9 cellular contexts compared by ENCODE assay signal in the genomic region with DNA sequence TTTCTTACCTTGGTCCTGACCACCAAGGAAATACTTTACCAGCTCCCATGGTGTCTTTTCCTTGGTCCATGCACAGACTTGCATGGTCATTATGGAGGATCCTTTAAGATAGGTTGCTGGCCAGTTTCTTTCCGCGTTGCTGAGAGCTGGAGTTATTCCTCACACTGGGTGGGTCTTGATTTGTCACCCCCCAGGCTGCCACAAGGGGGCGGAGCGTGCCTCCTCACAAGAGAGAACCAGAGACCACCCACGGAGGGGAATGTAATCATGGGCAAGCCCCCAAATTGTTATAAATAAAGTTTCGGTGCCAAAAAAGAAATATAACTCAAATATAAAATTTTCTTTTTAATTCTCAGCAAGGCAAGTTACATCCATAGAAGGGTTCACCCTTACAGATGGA. TPM values are rescaled to one million over a fixed set of nuclear protein-coding genes. Genes with fewer than 3 reads are reported as not detected.
DNase-seq lines count a peak whose midpoint lies in the region; ATAC-seq and TF ChIP-seq lines count a peak whose summit lies in the region.
"Had no signal": no experiment of that assay in that cellular context is flagged by ENCODE, and none has a peak within 500 bp of the region (broad histone marks: within the 10 kb centered on the region; RNA-seq: fewer than 3 reads in every experiment).

No MANE protein-coding gene starts in this region.

- no peak overlapping the region for H3K4me3 Mint-ChIP-seq in activated CD4-positive, alpha-beta T cell treated with anti-CD3 and anti-CD28 coated beads for 36 hours

- no peaks in the 10 kb centered on the region for H3K9me3 ChIP-seq in testis
- H3K9me3 ChIP-seq: gastroesophageal sphincter had no signal

- no peak overlapping the region for H3K27ac ChIP-seq in testis
- H3K27ac ChIP-seq: gastroesophageal sphincter had no signal

- POLR2A ChIA-PET in activated CD4-positive, alpha-beta T cell treated with anti-CD3 and anti-CD28 coated beads for 36 hours (lab: Charles Lee): no interaction called here

- intact Hi-C loops in activated CD4-positive, alpha-beta T cell treated with anti-CD3 and anti-CD28 coated beads for 36 hours (cut with DNase I, micrococcal nuclease): loop anchor here in 1 of 2 experiments (1.0 kb wide), 1 partner anchor 289 kb away; no protein-coding TSS in a partner anchor
- intact Hi-C loops in testis (cut with DNase I; ENCODE audit: low total_unique reads): no loop called here

- no peak overlapping the region for H3K27ac Mint-ChIP-seq in activated CD4-positive, alpha-beta T cell treated with anti-CD3 and anti-CD28 coated beads for 36 hours

- H3K4me3 ChIP-seq in fibroblast of the aortic adventitia (ENCODE audit: low read depth, low read length) (no peak overlapping the region), testis (no peak overlapping the region)
- H3K4me3 ChIP-seq: gastroesophageal sphincter had no signal

- no peaks in the 10 kb centered on the region for H3K9me3 Mint-ChIP-seq in activated CD4-positive, alpha-beta T cell treated with anti-CD3 and anti-CD28 coated beads for 36 hours (ENCODE audit: low read depth)

- 83 to 85% methylated on average over 6 of the region's 6 CpGs for WGBS in testis, 2 donors

- CTCF ChIA-PET in activated CD4-positive, alpha-beta T cell treated with anti-CD3 and anti-CD28 coated beads for 36 hours (lab: Charles Lee): interaction anchor here (0.6 to 1.1 kb wide), 3 partner anchors 278 to 289 kb away, joined by 3 to 4 read pairs (median 3); no protein-coding TSS in a partner anchor

- H3K27me3 Mint-ChIP-seq in activated CD4-positive, alpha-beta T cell treated with anti-CD3 and anti-CD28 coated beads for 36 hours: no peaks in the 10 kb centered on the region

- no peak for ATAC-seq in activated CD4-positive, alpha-beta T cell treated with anti-CD3 and anti-CD28 coated beads for 36 hours
- ATAC-seq: gastroesophageal sphincter had no signal

- no peaks in the 10 kb centered on the region for H3K36me3 Mint-ChIP-seq in activated CD4-positive, alpha-beta T cell treated with anti-CD3 and anti-CD28 coated beads for 36 hours (ENCODE audit: low read depth)

- no peaks in the 10 kb centered on the region for H3K4me1 ChIP-seq in testis
- H3K4me1 ChIP-seq: gastroesophageal sphincter had no signal

- H3K4me1 Mint-ChIP-seq in activated CD4-positive, alpha-beta T cell treated with anti-CD3 and anti-CD28 coated beads for 36 hours: no peaks in the 10 kb centered on the region

- DNase-seq in activated gamma-delta T cell treated with Interleukin-2 at 50 U/mL for 16 hours (peak; percentile 36), activated gamma-delta T cell (lab: John Stamatoyannopoulos, UW) (no peak), fibroblast of the aortic adventitia (ENCODE audit: low read depth) (no peak), testis (peak; percentile 36), kidney glomerular epithelial cell (lab: John Stamatoyannopoulos, UW) (no peak), KG1 (lab: John Stamatoyannopoulos, UW) (no peak), MV-4-11 (lab: John Stamatoyannopoulos, UW) (no peak)
- DNase-seq in activated CD4-positive, alpha-beta T cell treated with anti-CD3 and anti-CD28 coated beads for 36 hours: peak; percentile 64

- no peak for TF ChIP-seq POLR2A in testis (IDR thresholded peaks at IDR 0.05)

- H3K36me3 ChIP-seq in testis (ENCODE audit: low read depth, missing control alignments): no peaks in the 10 kb centered on the region
- H3K36me3 ChIP-seq: gastroesophageal sphincter had no signal

- peak; percentile 32 for TF ChIP-seq CTCF in fibroblast of the aortic adventitia (IDR thresholded peaks at IDR 0.05; ENCODE audit: insufficient read depth, low read length)
- no peak for TF ChIP-seq CTCF in testis (IDR thresholded peaks at IDR 0.05)

- no peaks in the 10 kb centered on the region for H3K27me3 ChIP-seq in testis
- H3K27me3 ChIP-seq: gastroesophageal sphincter had no signal

RNA-seq across cellular contexts. Expression of gene TRIM24, which starts 10.5 kb away (rescaled TPM):
- total RNA-seq in activated CD4-positive, alpha-beta T cell treated with anti-CD3 and anti-CD28 coated beads for 36 hours: 10 to 100 TPM; 14.2 to 18.9 TPM
- total RNA-seq in fibroblast of the aortic adventitia (ENCODE audit: low replicate concordance) (4.7 and 12.6 TPM in 2 replicates), testis (10 to 100 TPM; 55.9 to 63.2 TPM)
- 38.7 TPM for polyA plus RNA-seq in testis (ENCODE audit: insufficient read depth, low read depth, low replicate concordance)

Comparison
In these comparisons a context has a peak if more than half of its experiments do, and no peak if none do; other contexts are left out.
1. DNase-seq: peak in activated gamma-delta T cell treated with Interleukin-2 at 50 U/mL for 16 hours (single experiment), activated CD4-positive, alpha-beta T cell treated with anti-CD3 and anti-CD28 coated beads for 36 hours (single experiment) and testis (single experiment); none in activated gamma-delta T cell (single experiment), fibroblast of the aortic adventitia (single experiment), kidney glomerular epithelial cell (single experiment), KG1 (single experiment) and MV-4-11 (single experiment).